ENCODE assay signal across 9 cellular contexts in genomic region chr5:16018970-16019369, GRCh38.
"Had no signal": no experiment of that assay in that cellular context is flagged by ENCODE, and none has a peak within 500 bp of the region (broad histone marks: within the 10 kb centered on the region; RNA-seq: fewer than 3 reads in every experiment).

No MANE protein-coding gene starts in this region.

- H3K36me3 ChIP-seq: HAP-1 had no signal

- H2AFZ ChIP-seq: GM23248 had no signal

- ATAC-seq: HCT116, K562 had no signal

- H3K27ac ChIP-seq: GM23248, HL-60 had no signal

- FAIRE-seq: K562 had no signal

- H3K4me3 ChIP-seq: GM23248, HAP-1, K562 had no signal

- H3K9me3 ChIP-seq: HAP-1 had no signal

- H3K9ac ChIP-seq: GM23248 had no signal

- DNase-seq: GM23248, GOT3, H7, HFFc6, IMR-90 had no signal

- H3K4me1 ChIP-seq: HAP-1 had no signal
